Comparison of ENCODE assay signal across 9 cellular contexts in the genomic region with DNA sequence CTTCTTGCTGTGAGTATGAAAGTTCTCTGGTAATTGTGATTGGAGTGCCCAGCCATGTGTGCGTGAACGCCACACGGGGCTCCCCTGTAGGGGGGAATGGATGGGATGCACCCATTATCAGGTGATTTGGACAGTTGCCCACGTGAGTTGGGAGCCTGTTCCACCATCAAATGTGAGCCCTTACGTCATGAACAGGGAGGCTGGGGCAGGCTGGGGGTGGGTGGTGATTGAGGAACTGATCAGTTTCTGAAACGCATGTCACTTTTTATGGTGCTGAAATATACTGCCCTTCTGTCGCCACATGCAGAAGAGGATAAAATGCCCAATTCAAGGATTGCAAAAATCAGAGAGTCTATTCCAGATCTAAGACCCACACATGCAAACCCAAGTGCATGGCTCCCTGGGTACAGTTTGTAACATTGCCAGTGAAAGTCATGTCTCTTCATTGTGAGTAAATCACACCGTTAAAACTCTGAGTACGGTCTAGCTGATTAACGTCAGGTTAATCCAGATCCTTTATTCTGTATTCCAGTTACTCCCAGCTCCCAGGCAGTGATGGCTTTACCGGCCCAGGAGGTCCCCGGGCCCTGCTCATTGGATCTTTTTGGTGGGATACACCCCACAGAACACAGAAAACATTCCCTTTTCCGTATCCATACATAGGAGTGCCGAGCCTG.
DNase-seq lines count a peak whose midpoint lies in the region; ATAC-seq, FAIRE-seq and TF ChIP-seq lines count a peak whose summit lies in the region.
"Had no signal": no experiment of that assay in that cellular context is flagged by ENCODE, and none has a peak within 500 bp of the region (broad histone marks: within the 10 kb centered on the region; RNA-seq: fewer than 3 reads in every experiment).

No MANE protein-coding gene starts in this region.

- H3K27ac Mint-ChIP-seq in activated CD8-positive, alpha-beta T cell treated with anti-CD3 and anti-CD28 coated beads for 36 hours, result no peak overlapping the region

- peaks cover 96% of the 10 kb centered on the region for H3K36me3 ChIP-seq in brain microvascular endothelial cell (replicated peaks)
- H3K36me3 ChIP-seq in small intestine (ENCODE audit: control insufficient read depth in 2 of 2, insufficient read depth in 2 of 2, low read length in 2 of 2), result no peaks in the 10 kb centered on the region

- H3K4me1 ChIP-seq in small intestine (ENCODE audit: control insufficient read depth in 2 of 2, insufficient read depth in 1 of 2, low read depth in 1 of 2, low read length in 1 of 2), result no peaks in the 10 kb centered on the region

- H3K4me1 Mint-ChIP-seq in activated CD8-positive, alpha-beta T cell treated with anti-CD3 and anti-CD28 coated beads for 36 hours (ENCODE audit: low read depth), result peaks cover 3% of the 10 kb centered on the region

- H3K9me3 ChIP-seq in small intestine (ENCODE audit: control insufficient read depth, low read depth), result no peaks in the 10 kb centered on the region

- CTCF ChIA-PET in activated CD8-positive, alpha-beta T cell treated with anti-CD3 and anti-CD28 coated beads for 36 hours (lab: Charles Lee), result no interaction called here

- H3K4me3 Mint-ChIP-seq in activated CD8-positive, alpha-beta T cell treated with anti-CD3 and anti-CD28 coated beads for 36 hours, result no peak overlapping the region

- peaks cover 12% of the 10 kb centered on the region for H3K27me3 Mint-ChIP-seq in activated CD8-positive, alpha-beta T cell treated with anti-CD3 and anti-CD28 coated beads for 36 hours

- intact Hi-C loops in activated CD8-positive, alpha-beta T cell treated with anti-CD3 and anti-CD28 coated beads for 36 hours (cut with micrococcal nuclease), result no loop called here

- ATAC-seq in GM19372 (IDR thresholded peaks at IDR 0.05; ENCODE audit: low read depth, unreplicated experiment) (peak; percentile 45), HG03060 (IDR thresholded peaks at IDR 0.05; ENCODE audit: low read depth, unreplicated experiment) (peak; percentile 26), GM18873 (IDR thresholded peaks at IDR 0.05; ENCODE audit: low FRiP score, unreplicated experiment) (no peak)
- no peak for ATAC-seq in activated CD8-positive, alpha-beta T cell treated with anti-CD3 and anti-CD28 coated beads for 36 hours

- POLR2A ChIA-PET in activated CD8-positive, alpha-beta T cell treated with anti-CD3 and anti-CD28 coated beads for 36 hours (lab: Charles Lee), result no interaction called here

- no peak for TF ChIP-seq CTCF in brain microvascular endothelial cell (IDR thresholded peaks at IDR 0.05; ENCODE audit: low read depth, low read length, missing control alignments)
- no peak for TF ChIP-seq CTCF in activated CD8-positive, alpha-beta T cell treated with anti-CD3 and anti-CD28 coated beads for 36 hours (IDR thresholded peaks at IDR 0.05)

- 72 to 85% (median 82%) methylated on average over 14 of the region's 14 CpGs for WGBS in small intestine, 3 donors

- in situ Hi-C loops in brain microvascular endothelial cell (cut with HindIII; ENCODE audit: low pct_ligation_motif_present, low sequenced_read_pairs), result no loop called here

- H3K27me3 ChIP-seq in brain microvascular endothelial cell (replicated peaks) (no peaks in the 10 kb centered on the region), small intestine (ENCODE audit: control insufficient read depth in 2 of 2, insufficient read depth in 2 of 2, low read length in 2 of 2) (no peaks in the 10 kb centered on the region)

- DNase-seq in CD1c-positive myeloid dendritic cell (ENCODE audit: extremely low spot score), result peak; percentile 90
- DNase-seq in brain microvascular endothelial cell, result no peak
- DNase-seq in small intestine, result no peak
- no peak for DNase-seq in cerebellum (ENCODE audit: low spot score)
- DNase-seq in activated CD8-positive, alpha-beta T cell treated with anti-CD3 and anti-CD28 coated beads for 36 hours, result no peak
- DNase-seq: activated effector memory CD4-positive, alpha-beta T cell treated with Interleukin-2 at 50 U/mL for 16 hours had no signal

- H3K27ac ChIP-seq in brain microvascular endothelial cell, result peak overlapping the region; percentile 67
- peak overlapping the region in 1 of 2 donors; percentile 47 for H3K27ac ChIP-seq in small intestine (ENCODE audit: low read depth in 1 of 2, low read length in 1 of 2)

- no peaks in the 10 kb centered on the region for H3K36me3 Mint-ChIP-seq in activated CD8-positive, alpha-beta T cell treated with anti-CD3 and anti-CD28 coated beads for 36 hours (ENCODE audit: low read depth)

- H3K9me3 Mint-ChIP-seq in activated CD8-positive, alpha-beta T cell treated with anti-CD3 and anti-CD28 coated beads for 36 hours, result no peaks in the 10 kb centered on the region

- H3K4me3 ChIP-seq in brain microvascular endothelial cell (ENCODE audit: low read depth, low read length), result no peak overlapping the region
- H3K4me3 ChIP-seq in small intestine (ENCODE audit: low read depth in 1 of 2, low read length in 2 of 2), result no peak overlapping the region

- no peak for FAIRE-seq in small intestine (lab: Jason Lieb, UNC)

Comparison
In these comparisons a context has a peak if more than half of its experiments do, and no peak if none do; other contexts are left out.
1. ATAC-seq: peak in GM19372 (single experiment) and HG03060 (single experiment); none in GM18873 (single experiment) and activated CD8-positive, alpha-beta T cell treated with anti-CD3 and anti-CD28 coated beads for 36 hours (single experiment).